ENCODE assay signal across 1 cellular context in the genomic region with DNA sequence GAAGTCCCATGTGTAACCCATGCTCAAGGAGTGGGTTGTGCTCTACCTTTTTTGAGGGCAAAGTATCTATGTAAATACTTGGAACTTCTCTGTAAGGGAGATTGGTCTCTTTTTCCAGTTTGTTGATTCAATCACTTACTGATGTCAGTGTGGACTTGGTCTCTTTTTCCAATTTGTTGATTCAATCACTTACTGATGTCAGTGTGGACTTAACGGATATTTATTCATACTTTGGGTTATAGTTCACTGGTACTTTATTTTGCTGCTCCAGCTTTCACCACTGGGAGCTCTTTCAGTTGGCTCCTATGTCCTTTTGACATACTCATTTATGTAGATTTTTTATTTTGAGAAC.
TF ChIP-seq lines count a peak whose summit lies in the region.

No MANE protein-coding gene starts in this region.

TF ChIP-seq in IMR-90, 13 proteins besides CTCF, POLR2A, EP300 and RAD21:
- TF ChIP-seq MAFK (IDR thresholded peaks at IDR 0.05; ENCODE audit: low read depth, low read length) (no peak), MAZ (IDR thresholded peaks at IDR 0.05; ENCODE audit: borderline replicate concordance, low read depth, low read length) (no peak), FOS (IDR thresholded peaks at IDR 0.05; ENCODE audit: low read depth, low read length) (no peak), USF2 (IDR thresholded peaks at IDR 0.05; ENCODE audit: low read depth, low read length) (no peak), CHD1 (IDR thresholded peaks at IDR 0.05; ENCODE audit: low read depth, low read length) (no peak), SMC3 (IDR thresholded peaks at IDR 0.05; ENCODE audit: low read depth, low read length) (no peak), BHLHE40 (IDR thresholded peaks at IDR 0.05; ENCODE audit: low read depth, low read length) (no peak)
